In the genomic region with DNA sequence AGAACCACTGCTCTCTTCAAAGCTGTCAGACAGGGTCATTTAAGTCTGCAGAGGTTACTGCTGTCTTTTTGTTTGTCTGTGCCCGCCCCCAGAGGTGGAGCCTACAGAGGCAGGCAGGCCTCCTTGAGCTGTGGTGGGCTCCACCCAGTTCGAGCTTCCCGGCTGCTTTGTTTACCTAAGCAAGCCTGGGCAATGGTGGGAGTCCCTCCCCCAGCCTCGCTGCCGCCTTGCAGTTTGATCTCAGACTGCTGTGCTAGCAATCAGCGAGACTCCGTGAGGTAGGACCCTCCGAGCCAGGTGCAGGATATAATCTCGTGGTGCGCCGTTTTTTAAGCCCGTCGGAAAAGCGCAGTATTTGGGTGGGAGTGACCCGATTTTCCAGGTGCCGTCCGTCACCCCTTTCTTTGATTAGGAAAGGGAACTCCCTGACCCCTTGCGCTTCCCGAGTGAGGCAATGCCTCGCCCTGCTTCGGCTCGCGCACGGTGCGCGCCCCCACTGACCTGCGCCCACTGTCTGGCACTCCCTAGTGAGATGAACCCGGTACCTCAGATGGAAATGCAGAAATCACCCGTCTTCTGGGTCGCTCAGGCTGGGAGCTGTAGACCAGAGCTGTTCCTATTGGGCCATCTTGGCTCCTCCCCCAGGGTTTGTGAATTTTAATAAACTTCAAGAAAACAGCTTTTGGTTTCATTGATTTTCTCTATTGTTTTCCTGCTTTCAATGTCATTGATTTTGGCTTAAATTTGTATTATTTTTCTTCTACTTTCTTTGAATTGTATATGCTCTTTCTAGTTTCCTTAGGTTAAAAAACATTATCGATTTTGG, we compare ENCODE assay signal across 10 cellular contexts. TPM values are rescaled to one million over a fixed set of nuclear protein-coding genes. Genes with fewer than 3 reads are reported as not detected.
"Had no signal": no experiment of that assay in that cellular context is flagged by ENCODE, and none has a peak within 500 bp of the region (broad histone marks: within the 10 kb centered on the region; RNA-seq: fewer than 3 reads in every experiment).

No MANE protein-coding gene starts in this region.

RNA-seq across cellular contexts. Expression of a gene that starts 53.4 kb away (rescaled TPM):
- total RNA-seq: activated CD8-positive, alpha-beta T cell treated with anti-CD3 and anti-CD28 coated beads for 36 hours; activated naive CD8-positive, alpha-beta T cell treated with anti-CD3 and anti-CD28 coated beads for 36 hours; activated T-cell treated with anti-CD3 and anti-CD28 coated beads, Interleukin-2, amount 50 U/mL, for 72 hours; activated T-helper 2 cell treated with anti-CD3 and anti-CD28 coated beads, Interferon-gamma antibody, Interleukin-2, Interleukin-4, amounts not matched to agents 10 μg/mL and 5 μg/mL and 100 μg/mL, durations not matched to agents 14 hours and 24 hours and 36 hours; cardiac muscle cell; Peyer's patch; Right ventricle myocardium superior; SJSA1; T-helper 1 cell treated with Interleukin-12 subunit alpha and Interleukin-12 subunit beta and Interleukin-4 antibody, amounts not matched to agents 30 ng/mL and 1 ng/mL, for 36 hours had no signal
- polyA plus RNA-seq: adipose tissue, cardiac muscle cell had no signal
